25 cellular contexts compared by ENCODE assay signal in genomic region chr14:101461891-101462290, GRCh38.
"Had no signal": no experiment of that assay in that cellular context is flagged by ENCODE, and none has a peak within 500 bp of the region (broad histone marks: within the 10 kb centered on the region; RNA-seq: fewer than 3 reads in every experiment).

No MANE protein-coding gene starts in this region.

- H3K4me3 ChIP-seq: left lung, lower lobe of right lung, pancreas, right atrium auricular region, right lobe of liver, smooth muscle cell, suprapubic skin, thoracic aorta, tibial artery had no signal

- ATAC-seq: left colon; left lung; lower lobe of right lung; natural killer cell; right lobe of liver; stimulated activated naive B cell treated with anti-CD40 and anti-IgM and Interleukin-4, amounts not matched to agents 10 μg/mL and 1 μg/mL and 100 μg/mL, for 72 hours; stimulated activated naive CD8-positive, alpha-beta T cell treated with anti-CD3 and anti-CD28 coated beads, Interleukin-15, Interleukin-2, amounts not matched to agents 100 U/mL and 50 U/mL, for 24 hours had no signal

- H3K36me3 Mint-ChIP-seq: type B pancreatic cell had no signal

- H3K9me3 ChIP-seq: left lung, lower lobe of right lung, pancreas, right atrium auricular region, right lobe of liver, suprapubic skin, thoracic aorta, tibial artery had no signal

- H3K27ac Mint-ChIP-seq: naive B cell; natural killer cell; nephron progenitor cell; stimulated activated naive B cell treated with anti-CD40 and anti-IgM and Interleukin-4, amounts not matched to agents 10 μg/mL and 1 μg/mL and 100 μg/mL, for 72 hours; type B pancreatic cell had no signal

- H3K4me2 ChIP-seq: smooth muscle cell had no signal

- H3K27ac ChIP-seq: left lung, lower lobe of right lung, pancreas, right atrium auricular region, right lobe of liver, suprapubic skin, thoracic aorta, tibial artery had no signal

- H3K36me3 ChIP-seq: left lung, lower lobe of right lung, pancreas, right atrium auricular region, right lobe of liver, suprapubic skin, thoracic aorta, tibial artery had no signal

- DNase-seq: hippocampal formation; kidney; left colon; lower lobe of right lung; mammary epithelial cell; mesenchymal stem cell; naive B cell; natural killer cell; nephron progenitor cell; nucleus accumbens; stimulated activated CD4-positive, alpha-beta T cell treated with anti-CD3 and anti-CD28 coated beads, Interleukin-12 subunit alpha, Interleukin-12 subunit beta, amount 100 ng/mL, for 4 hours; stimulated activated CD4-positive, alpha-beta T cell treated with anti-CD3 and anti-CD28 coated beads, Interleukin-15, amount 100 ng/mL, for 24 hours; stimulated activated CD4-positive, alpha-beta T cell treated with anti-CD3 and anti-CD28 coated beads, Interleukin-2, amount 100 ng/mL, for 24 hours; stimulated activated CD4-positive, alpha-beta T cell treated with anti-CD3 and anti-CD28 coated beads, Interleukin-4, amount 100 ng/mL, for 1 hour; stimulated activated naive B cell treated with anti-CD40 and anti-IgM and Interleukin-4, amounts not matched to agents 10 μg/mL and 1 μg/mL and 100 μg/mL, for 72 hours; stimulated activated naive CD8-positive, alpha-beta T cell treated with anti-CD3 and anti-CD28 coated beads, Interleukin-15, Interleukin-2, amounts not matched to agents 100 U/mL and 50 U/mL, for 24 hours had no signal

- H3K4me3 Mint-ChIP-seq: naive B cell; natural killer cell; nephron progenitor cell; stimulated activated naive B cell treated with anti-CD40 and anti-IgM and Interleukin-4, amounts not matched to agents 10 μg/mL and 1 μg/mL and 100 μg/mL, for 72 hours; type B pancreatic cell had no signal

- H3K9me3 Mint-ChIP-seq: naive B cell; natural killer cell; nephron progenitor cell; stimulated activated naive B cell treated with anti-CD40 and anti-IgM and Interleukin-4, amounts not matched to agents 10 μg/mL and 1 μg/mL and 100 μg/mL, for 72 hours; type B pancreatic cell had no signal
